19 cellular contexts compared by ENCODE assay signal in the genomic region with DNA sequence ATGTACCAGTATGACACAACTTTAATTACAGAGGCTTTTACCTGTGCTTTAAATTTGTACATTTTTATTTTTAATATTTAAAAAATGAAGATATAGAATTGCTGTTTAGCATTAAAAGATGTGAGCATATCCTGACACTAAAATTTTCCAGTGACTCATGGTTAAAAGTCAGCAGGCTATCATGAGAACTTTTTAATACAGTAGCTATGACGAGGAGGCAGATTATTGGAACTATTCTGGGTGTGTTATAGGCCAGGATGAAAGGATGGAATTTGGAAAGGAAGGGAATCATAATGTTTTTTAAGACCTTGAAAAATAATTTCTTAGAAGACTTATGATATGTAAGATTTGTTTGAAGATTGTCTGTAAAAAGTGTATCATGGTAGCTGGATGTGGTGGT.
A peak's percentile ranks its signal among the peaks of the same experiment; 100 is the strongest.
DNase-seq lines count a peak whose midpoint lies in the region; ATAC-seq, FAIRE-seq and TF ChIP-seq lines count a peak whose summit lies in the region.
"Had no signal": no experiment of that assay in that cellular context is flagged by ENCODE, and none has a peak within 500 bp of the region (broad histone marks: within the 10 kb centered on the region; RNA-seq: fewer than 3 reads in every experiment).

No MANE protein-coding gene starts in this region.

- no peak overlapping the region for H3K18ac ChIP-seq in IMR-90 (ENCODE audit: low read depth, low read length)

- FAIRE-seq in RCC 7860 (lab: Jason Lieb, UNC), result no peak
- FAIRE-seq: D721Med, H54 had no signal

- no peak overlapping the region for H2BK120ac ChIP-seq in IMR-90 (ENCODE audit: low read depth, low read length)

- peaks cover 10% of the 10 kb centered on the region for H3K36me3 ChIP-seq in IMR-90 (ENCODE audit: control insufficient read depth, insufficient read depth, low read length)

- ATAC-seq in IMR-90 (ENCODE audit: low read depth), result peak; percentile 49; the same call in 1 of the 2 replicates
- no peak for ATAC-seq in HG03457 (IDR thresholded peaks at IDR 0.05; ENCODE audit: unreplicated experiment)
- ATAC-seq in HG03108 (IDR thresholded peaks at IDR 0.05; ENCODE audit: unreplicated experiment), result no peak
- no peak for ATAC-seq in effector memory CD8-positive, alpha-beta T cell (replicated peaks)

- no CpG with 5 or more reads among the region's 1 CpG for WGBS in IMR-90 (ENCODE audit: extremely low coverage in 2 of 2, insufficient read length in 1 of 2), 2 experiments

- no peak overlapping the region for H3K4ac ChIP-seq in IMR-90 (ENCODE audit: low read depth, low read length)

- no peaks in the 10 kb centered on the region for H3K9me1 ChIP-seq in IMR-90 (ENCODE audit: insufficient read depth, low read length)

- TF ChIP-seq RAD21 in IMR-90 (IDR thresholded peaks at IDR 0.05; ENCODE audit: low read length), result no peak

- H3K9me3 Mint-ChIP-seq in chondrocyte (ENCODE audit: low read depth), result no peaks in the 10 kb centered on the region
- H3K9me3 Mint-ChIP-seq in effector memory CD8-positive, alpha-beta T cell, result no peaks in the 10 kb centered on the region
- H3K9me3 Mint-ChIP-seq: CD4-positive, alpha-beta memory T cell had no signal

- intact Hi-C loops in IMR-90 (cut with micrococcal nuclease), result no loop called here

- no peaks in the 10 kb centered on the region for H3K4me1 ChIP-seq in IMR-90 (ENCODE audit: control insufficient read depth, insufficient read depth, low read length)

- H3K23ac ChIP-seq in IMR-90 (ENCODE audit: low read depth, low read length), result no peak overlapping the region

- no peak overlapping the region for H4K8ac ChIP-seq in IMR-90 (ENCODE audit: low read depth in 2 of 2, low read length in 2 of 2)

- TF ChIP-seq CTCF in IMR-90 (conservative IDR thresholded peaks at IDR 0.05; ENCODE audit: low read depth, low read length), result no peak
- TF ChIP-seq CTCF in chondrocyte (IDR thresholded peaks at IDR 0.05), result no peak

- no peak overlapping the region for H2BK5ac ChIP-seq in IMR-90 (ENCODE audit: low read depth, low read length, poor library complexity, severe bottlenecking)

- peak overlapping the region; percentile 18 for H3K27ac Mint-ChIP-seq in chondrocyte (ENCODE audit: unreplicated experiment)
- H3K27ac Mint-ChIP-seq in effector memory CD8-positive, alpha-beta T cell, result no peak overlapping the region

- dilution Hi-C loops in IMR-90 (cut with HindIII; ENCODE audit: low sequenced_read_pairs, unreplicated experiment), result no loop called here

- no peak overlapping the region for H3K9ac ChIP-seq in IMR-90 (ENCODE audit: low read depth, low read length)

- peaks cover 4 to 8% of the 10 kb centered on the region in 2 experiments; a peak in 2 of 4 replicates for H3K79me1 ChIP-seq in IMR-90 (ENCODE audit: low read depth in 1 of 2, low read length in 2 of 2)

- H3K27me3 Mint-ChIP-seq in chondrocyte (ENCODE audit: low read depth), result no peaks in the 10 kb centered on the region
- no peaks in the 10 kb centered on the region for H3K27me3 Mint-ChIP-seq in effector memory CD8-positive, alpha-beta T cell
- H3K27me3 Mint-ChIP-seq: CD4-positive, alpha-beta memory T cell had no signal

- no peaks in the 10 kb centered on the region for H3K9me3 ChIP-seq in IMR-90 (ENCODE audit: control insufficient read depth, insufficient read depth, low read length)

- H3K4me3 Mint-ChIP-seq in chondrocyte (ENCODE audit: unreplicated experiment), result no peak overlapping the region
- H3K4me3 Mint-ChIP-seq in effector memory CD8-positive, alpha-beta T cell, result no peak overlapping the region
- H3K4me3 Mint-ChIP-seq: CD4-positive, alpha-beta memory T cell had no signal

- H4K20me1 ChIP-seq in IMR-90 (ENCODE audit: insufficient read depth, low read length), result no peaks in the 10 kb centered on the region

- CTCF ChIA-PET in IMR-90 (lab: Yijun Ruan, JAX), result interaction anchor here (4.0 kb wide), 1 partner anchor 8 kb away, joined by 19 read pairs; no protein-coding TSS in a partner anchor

- no peak overlapping the region for H4K91ac ChIP-seq in IMR-90 (ENCODE audit: insufficient read depth, low read depth, low read length)

- H2AK9ac ChIP-seq in IMR-90 (replicated peaks; ENCODE audit: low read depth, low read length, poor library complexity), result no peak overlapping the region

- H2BK20ac ChIP-seq in IMR-90 (ENCODE audit: low read depth, low read length), result no peak overlapping the region

- peak; percentile 53 for DNase-seq in COLO829 (ENCODE audit: low spot score)
- peak; percentile 36 for DNase-seq in IMR-90
- DNase-seq in chondrocyte (ENCODE audit: low spot score), result no peak
- DNase-seq in foreskin melanocyte, result peak; percentile 66
- DNase-seq in RCC 7860 (ENCODE audit: low spot score), result no peak
- no peak for DNase-seq in effector memory CD8-positive, alpha-beta T cell
- DNase-seq: CD4-positive, alpha-beta memory T cell; MV-4-11; NCI-H1436; NCI-H2081 treated with DMSO at 0.1 percent for 48 hours; NCI-H2227 treated with DMSO at 0.1 percent for 48 hours; NCI-H526; NK-92 treated with Interleukin-12 subunit alpha and Interleukin-12 subunit beta, amount 100 ng/mL, for 24 hours; OCI-M1 had no signal

- H3K27me3 ChIP-seq in IMR-90 (ENCODE audit: control insufficient read depth, insufficient read depth, low read length), result no peaks in the 10 kb centered on the region

- H3K27ac ChIP-seq in IMR-90 (ENCODE audit: insufficient read depth, low read length), result no peak overlapping the region
- H3K27ac ChIP-seq: SK-N-MC had no signal

- H3K14ac ChIP-seq in IMR-90 (replicated peaks; ENCODE audit: low read depth, low read length), result no peak overlapping the region

- TF ChIP-seq POLR2A in IMR-90 (IDR thresholded peaks at IDR 0.05; ENCODE audit: low read depth, low read length), result no peak

- in situ Hi-C loops in IMR-90 (cut with MboI; ENCODE audit: low sequenced_read_pairs), result no loop called here

- no peak overlapping the region for H2BK15ac ChIP-seq in IMR-90 (ENCODE audit: low read depth, low read length)

- POLR2A ChIA-PET in IMR-90 (lab: Charles Lee; ENCODE audit: unreplicated experiment), result no interaction called here

- H2AK5ac ChIP-seq in IMR-90 (ENCODE audit: low read depth, low read length), result no peak overlapping the region

- H4K5ac ChIP-seq in IMR-90 (ENCODE audit: low read depth, low read length), result no peak overlapping the region

- H3K4me3 ChIP-seq in IMR-90 (ENCODE audit: insufficient read depth, low read depth, low read length), result no peak overlapping the region
- H3K4me3 ChIP-seq: SK-N-MC had no signal

- H3K56ac ChIP-seq in IMR-90 (ENCODE audit: extremely low read depth, insufficient read depth, low read length), result no peak overlapping the region

- BruUV-seq in IMR-90 (replicated peaks; lab: Mats Ljungman, UMichigan), result no TSS peak

- no peak overlapping the region for H2AFZ ChIP-seq in IMR-90 (replicated peaks; ENCODE audit: low read length, poor library complexity)

- H3K4me1 Mint-ChIP-seq in chondrocyte (ENCODE audit: low read depth), result peaks cover 26% of the 10 kb centered on the region
- H3K4me1 Mint-ChIP-seq in effector memory CD8-positive, alpha-beta T cell (ENCODE audit: low read depth in 2 of 2), result peaks cover 0 to 4% of the 10 kb centered on the region in 2 donors
- H3K4me1 Mint-ChIP-seq: CD4-positive, alpha-beta memory T cell had no signal

- peaks cover 11% of the 10 kb centered on the region for H3K36me3 Mint-ChIP-seq in chondrocyte (ENCODE audit: low read depth)
- H3K36me3 Mint-ChIP-seq in effector memory CD8-positive, alpha-beta T cell (ENCODE audit: insufficient read depth), result peaks cover 35% of the 10 kb centered on the region

- H3K4me2 ChIP-seq in IMR-90 (ENCODE audit: low read depth, low read length), result no peak overlapping the region

TF ChIP-seq in IMR-90, 13 proteins besides CTCF, POLR2A, EP300 and RAD21:
- TF ChIP-seq BHLHE40 (IDR thresholded peaks at IDR 0.05; ENCODE audit: low read depth, low read length), result no peak

Comparison
In these comparisons a context has a peak if more than half of its experiments do, and no peak if none do; other contexts are left out.
1. DNase-seq: peak in COLO829 (single experiment), IMR-90 (single experiment) and foreskin melanocyte (single experiment); none in chondrocyte (single experiment), RCC 7860 (single experiment) and effector memory CD8-positive, alpha-beta T cell (0 of 3).